24 cellular contexts compared by ENCODE assay signal in genomic region chr19:56712609-56713008, GRCh38. TPM values are rescaled to one million over a fixed set of nuclear protein-coding genes. Genes with fewer than 3 reads are reported as not detected.
DNase-seq lines count a peak whose midpoint lies in the region; ATAC-seq and TF ChIP-seq lines count a peak whose summit lies in the region.
"Had no signal": no experiment of that assay in that cellular context is flagged by ENCODE, and none has a peak within 500 bp of the region (broad histone marks: within the 10 kb centered on the region; RNA-seq: fewer than 3 reads in every experiment).

No MANE protein-coding gene starts in this region.

- H4K8ac ChIP-seq in neuronal stem cell (ENCODE audit: low read depth, low read length), result no peak overlapping the region

- peaks cover 10% of the 10 kb centered on the region for H3K36me3 Mint-ChIP-seq in activated naive CD8-positive, alpha-beta T cell treated with anti-CD3 and anti-CD28 coated beads for 36 hours

- H2BK12ac ChIP-seq in neuronal stem cell (ENCODE audit: low read length), result no peak overlapping the region

- H3K4me3 ChIP-seq in neuronal stem cell (ENCODE audit: low read length in 2 of 2) (no peak overlapping the region), coronary artery (no peak overlapping the region)
- H3K4me3 ChIP-seq: cardiac muscle cell, vagina had no signal

- no peak for TF ChIP-seq CTCF in coronary artery (IDR thresholded peaks at IDR 0.05)

- no peak overlapping the region for H2BK15ac ChIP-seq in neuronal stem cell (ENCODE audit: low read length)

- no peak for ATAC-seq in HG02938 (IDR thresholded peaks at IDR 0.05; ENCODE audit: unreplicated experiment)
- ATAC-seq: foreskin keratinocyte, right cardiac atrium had no signal

- H3K4me1 Mint-ChIP-seq in activated naive CD8-positive, alpha-beta T cell treated with anti-CD3 and anti-CD28 coated beads for 36 hours, result no peaks in the 10 kb centered on the region
- H3K4me1 Mint-ChIP-seq: H9 had no signal

- peak overlapping the region; percentile 32 for H2AFZ ChIP-seq in neuronal stem cell (ENCODE audit: low read length)

- peaks cover 7 to 8% of the 10 kb centered on the region in 2 donors for H3K9me3 ChIP-seq in neuronal stem cell (replicated peaks in 1 of 2; ENCODE audit: control insufficient read depth in 2 of 2, insufficient read depth in 1 of 2, low read depth in 1 of 2, low read length in 2 of 2)
- H3K9me3 ChIP-seq: neutrophil, vagina had no signal

- H3K27me3 Mint-ChIP-seq in activated naive CD8-positive, alpha-beta T cell treated with anti-CD3 and anti-CD28 coated beads for 36 hours, result no peaks in the 10 kb centered on the region

- H3K4me2 ChIP-seq in neuronal stem cell (ENCODE audit: insufficient read depth, low read length, poor library complexity, severe bottlenecking), result peak overlapping the region; percentile 12

- H3K79me1 ChIP-seq in neuronal stem cell (ENCODE audit: low read depth, low read length), result no peaks in the 10 kb centered on the region

- H3K14ac ChIP-seq in neuronal stem cell (ENCODE audit: low read length), result no peak overlapping the region

- WGBS in neuronal stem cell (ENCODE audit: extremely low coverage in 2 of 2, insufficient read length in 2 of 2, insufficient replicate concordance in 1 of 2), 2 donors, result no CpG with 5 or more reads among the region's 8 CpGs

- no peak overlapping the region for H4K91ac ChIP-seq in neuronal stem cell (ENCODE audit: low read depth, low read length, poor library complexity)

- no peak overlapping the region for H3K27ac Mint-ChIP-seq in activated naive CD8-positive, alpha-beta T cell treated with anti-CD3 and anti-CD28 coated beads for 36 hours
- H3K27ac Mint-ChIP-seq: H9 had no signal

- DNase-seq in NCI-H1105 (lab: John Stamatoyannopoulos, UW), result peak; percentile 53
- peak; percentile 78 for DNase-seq in NCI-H748 (lab: John Stamatoyannopoulos, UW; ENCODE audit: unreplicated experiment)
- peak; percentile 85 for DNase-seq in globus pallidus (ENCODE audit: low spot score)
- peak; percentile 42 for DNase-seq in neuronal stem cell (ENCODE audit: low spot score)
- DNase-seq in LoVo (ENCODE audit: low spot score), result no peak
- DNase-seq in activated naive CD8-positive, alpha-beta T cell treated with anti-CD3 and anti-CD28 coated beads for 36 hours, result no peak
- no peak for DNase-seq in coronary artery (ENCODE audit: low spot score)
- DNase-seq: ACHN; activated CD4-positive, alpha-beta T cell treated with anti-CD3 and anti-CD28 coated beads, Interleukin-2, amount 50 U/mL, for 4 hours; activated gamma-delta T cell; Calu3; erythroblast; foreskin keratinocyte; H9; Karpas-422; NCI-H2081 treated with DMSO at 0.1 percent for 48 hours; NK-92 treated with Interleukin-12 subunit alpha and Interleukin-12 subunit beta, amount 100 ng/mL, for 24 hours; right cardiac atrium; stimulated activated CD8-positive, alpha-beta memory T cell treated with anti-CD3 and anti-CD28 coated beads, Interleukin-4, amount 100 ng/mL, for 48 hours had no signal

- no peak overlapping the region for H3K4me3 Mint-ChIP-seq in activated naive CD8-positive, alpha-beta T cell treated with anti-CD3 and anti-CD28 coated beads for 36 hours
- H3K4me3 Mint-ChIP-seq: H9 had no signal

- H3K27ac ChIP-seq in neuronal stem cell (replicated peaks; ENCODE audit: low read length) (no peak overlapping the region), coronary artery (no peak overlapping the region)
- H3K27ac ChIP-seq: cardiac muscle cell, foreskin keratinocyte, neutrophil, vagina, VCaP had no signal

- peaks cover 3 to 24% of the 10 kb centered on the region in 2 donors for H3K4me1 ChIP-seq in neuronal stem cell (ENCODE audit: control insufficient read depth in 2 of 2, insufficient read depth in 1 of 2, low read depth in 1 of 2, low read length in 2 of 2)
- H3K4me1 ChIP-seq: foreskin keratinocyte, vagina had no signal

- H3K9ac ChIP-seq in neuronal stem cell (ENCODE audit: low read depth, low read length, poor library complexity), result no peak overlapping the region

- H2BK5ac ChIP-seq in neuronal stem cell (ENCODE audit: low read length), result no peak overlapping the region

- no peaks in the 10 kb centered on the region for H3K36me3 ChIP-seq in neuronal stem cell (replicated peaks in 1 of 2; ENCODE audit: control insufficient read depth in 2 of 2, insufficient read depth in 2 of 2, low read length in 2 of 2)
- H3K36me3 ChIP-seq: cardiac muscle cell, neutrophil, vagina had no signal

- no peak overlapping the region for H2AK5ac ChIP-seq in neuronal stem cell (ENCODE audit: low read depth, low read length)

- H3K9me3 Mint-ChIP-seq in activated naive CD8-positive, alpha-beta T cell treated with anti-CD3 and anti-CD28 coated beads for 36 hours, result peaks cover 15% of the 10 kb centered on the region

- H3K18ac ChIP-seq in neuronal stem cell (ENCODE audit: low read length), result no peak overlapping the region

- no peaks in the 10 kb centered on the region for H3K27me3 ChIP-seq in neuronal stem cell (ENCODE audit: control insufficient read depth in 3 of 3, insufficient read depth in 3 of 3, low read depth in 1 of 3, low read length in 3 of 3)
- H3K27me3 ChIP-seq: cardiac muscle cell, foreskin keratinocyte, neutrophil, vagina had no signal

- H3K4ac ChIP-seq in neuronal stem cell (ENCODE audit: low read length), result no peak overlapping the region

- H2BK120ac ChIP-seq in neuronal stem cell (ENCODE audit: low read depth, low read length), result no peak overlapping the region

- H3K23ac ChIP-seq in neuronal stem cell (ENCODE audit: low read depth, low read length, poor library complexity), result no peak overlapping the region

RNA-seq across cellular contexts. Expression of gene ZNF835, which starts 41.1 kb away (rescaled TPM):
- polyA plus RNA-seq in neuronal stem cell (2013, experiment 1 of 2), result 4.6 TPM
- 4.0 TPM for polyA plus RNA-seq in neuronal stem cell (2013, experiment 2 of 2)
- 1 to 10 TPM; 5.0 to 5.2 TPM for total RNA-seq in activated naive CD8-positive, alpha-beta T cell treated with anti-CD3 and anti-CD28 coated beads for 36 hours
- total RNA-seq: Calu3, foreskin keratinocyte had no signal
- polyA plus RNA-seq: cardiac muscle cell, foreskin keratinocyte had no signal

Comparison
In these comparisons a context has a peak if more than half of its experiments do, and no peak if none do; other contexts are left out.
1. DNase-seq: peak in NCI-H1105 (single experiment), NCI-H748 (single experiment), globus pallidus (single experiment) and neuronal stem cell (single experiment); none in LoVo (single experiment), activated naive CD8-positive, alpha-beta T cell treated with anti-CD3 and anti-CD28 coated beads for 36 hours (single experiment) and coronary artery (single experiment).